In genomic region chr2:96264086-96264485, GRCh38 we compare ENCODE assay signal across 8 cellular contexts. TPM values are rescaled to one million over a fixed set of nuclear protein-coding genes. Genes with fewer than 3 reads are reported as not detected.
DNase-seq lines count a peak whose midpoint lies in the region; ATAC-seq and TF ChIP-seq lines count a peak whose summit lies in the region.

No MANE protein-coding gene starts in this region.

- H3K79me1 ChIP-seq in mesenchymal stem cell (replicated peaks; ENCODE audit: low read length, poor library complexity, severe bottlenecking) = peaks cover 27% of the 10 kb centered on the region

- no peak overlapping the region for H2BK5ac ChIP-seq in mesenchymal stem cell (ENCODE audit: low read depth, low read length, poor library complexity, severe bottlenecking)

- H3K4me3 Mint-ChIP-seq in brain = peak overlapping the region; percentile 83 to 98 (median 89)

- DNase-seq in heart right ventricle (no peak), left cardiac atrium (no peak), mesenchymal stem cell (peak; percentile 33), vagina (ENCODE audit: extremely low spot score in 2 of 2) (no peak), COR-L47 (lab: John Stamatoyannopoulos, UW) (no peak)
- DNase-seq in effector CD8-positive, alpha-beta T cell (lab: John Stamatoyannopoulos, UW) = no peak

- no peak overlapping the region for H3K23ac ChIP-seq in mesenchymal stem cell (ENCODE audit: low read length in 2 of 2)

- peak overlapping the region; percentile 20 for H3K4me2 ChIP-seq in mesenchymal stem cell (ENCODE audit: low read length, poor library complexity, severe bottlenecking)

- peak overlapping the region; percentile 84 to 99 (median 96) for H3K27ac ChIP-seq in heart right ventricle
- H3K27ac ChIP-seq in mesenchymal stem cell (ENCODE audit: low read length, poor library complexity, severe bottlenecking) = no peak overlapping the region
- H3K27ac ChIP-seq in vagina = peak overlapping the region; percentile 12

- H4K91ac ChIP-seq in mesenchymal stem cell (ENCODE audit: low read length) = no peak overlapping the region

- ATAC-seq in heart right ventricle (no peak), left cardiac atrium (no peak), GM18511 (IDR thresholded peaks at IDR 0.05; ENCODE audit: unreplicated experiment) (no peak)

- H3K27me3 ChIP-seq in heart right ventricle = no peaks in the 10 kb centered on the region
- H3K27me3 ChIP-seq in mesenchymal stem cell (ENCODE audit: control insufficient read depth in 1 of 2, insufficient read depth in 1 of 2, low read length in 2 of 2) = no peaks in the 10 kb centered on the region
- H3K27me3 ChIP-seq in vagina = no peaks in the 10 kb centered on the region

- H2BK15ac ChIP-seq in mesenchymal stem cell (ENCODE audit: low read depth, poor library complexity, severe bottlenecking) = no peak overlapping the region

- H3K4me1 ChIP-seq in heart right ventricle (peaks cover 45 to 77% (median 71%) of the 10 kb centered on the region in 9 donors), mesenchymal stem cell (ENCODE audit: control insufficient read depth, insufficient read depth, low read depth, low read length) (peaks cover 32% of the 10 kb centered on the region), vagina (peaks cover 70% of the 10 kb centered on the region)

- H4K8ac ChIP-seq in mesenchymal stem cell (ENCODE audit: low read length) = no peak overlapping the region

- peak overlapping the region; percentile 46 to 99 (median 94) for H3K4me3 ChIP-seq in heart right ventricle
- peak overlapping the region in 1 of 2 experiments; percentile 100 for H3K4me3 ChIP-seq in mesenchymal stem cell (ENCODE audit: insufficient read depth in 1 of 2, low read depth in 1 of 2, low read length in 2 of 2)
- H3K4me3 ChIP-seq in vagina = peak overlapping the region; percentile 85 to 91

- intact Hi-C loops in heart right ventricle (cut with DNase I) = loop anchor here in 8 of 10 donors (2.0 to 10.0 kb wide), 9 partner anchors 52 to 269 kb away; partner anchors contain the start of genes STARD7 (in 4 of the 8), ASTL (in 2 of the 8), DUSP2 (in 2 of the 8) and ANKRD36C (in 1 of the 8)
- intact Hi-C loops in left cardiac atrium (cut with DNase I) = loop anchor here in 1 of 2 donors (2.0 kb wide), 1 partner anchor 55 kb away; the partner anchor contains the start of gene STARD7
- intact Hi-C loops in vagina (cut with DNase I) = loop anchor here (5.0 kb wide), 1 partner anchor 57 kb away; the partner anchor contains the start of gene STARD7

- H2AFZ ChIP-seq in mesenchymal stem cell (ENCODE audit: low read depth, low read length) = no peak overlapping the region

- H2BK12ac ChIP-seq in mesenchymal stem cell (ENCODE audit: low read length in 2 of 2) = no peak overlapping the region

- H3K14ac ChIP-seq in mesenchymal stem cell (ENCODE audit: low read length in 2 of 2) = no peak overlapping the region

- peak overlapping the region; percentile 49 to 92 (median 90) for H3K27ac Mint-ChIP-seq in brain

- no peak overlapping the region for H2BK120ac ChIP-seq in mesenchymal stem cell (ENCODE audit: low read depth, low read length)

- H3K9ac ChIP-seq in mesenchymal stem cell (ENCODE audit: low read length) = peak overlapping the region; percentile 93

- H3K9me3 Mint-ChIP-seq in brain = no peaks in the 10 kb centered on the region

- no peak overlapping the region for H3K4ac ChIP-seq in mesenchymal stem cell (ENCODE audit: low read depth in 1 of 2, low read length in 2 of 2)

- H3K4me1 Mint-ChIP-seq in brain = peaks cover 56% of the 10 kb centered on the region

- no peak for TF ChIP-seq CTCF in heart right ventricle (IDR thresholded peaks at IDR 0.05)
- TF ChIP-seq CTCF in brain (conservative IDR thresholded peaks at IDR 0.05) = no peak
- TF ChIP-seq CTCF in vagina (IDR thresholded peaks at IDR 0.05) = no peak

- H3K18ac ChIP-seq in mesenchymal stem cell (ENCODE audit: low read depth in 1 of 2, low read length in 2 of 2) = no peak overlapping the region

- H2AK5ac ChIP-seq in mesenchymal stem cell (ENCODE audit: low read length, severe bottlenecking) = no peak overlapping the region

- TF ChIP-seq POLR2A in vagina (IDR thresholded peaks at IDR 0.05) = no peak

- H3K27me3 Mint-ChIP-seq in brain = peaks cover 3% of the 10 kb centered on the region

- H3K36me3 Mint-ChIP-seq in brain = peaks cover 33% of the 10 kb centered on the region

- no peaks in the 10 kb centered on the region for H3K9me3 ChIP-seq in heart right ventricle
- no peaks in the 10 kb centered on the region for H3K9me3 ChIP-seq in mesenchymal stem cell (ENCODE audit: control insufficient read depth, low read length)
- no peaks in the 10 kb centered on the region for H3K9me3 ChIP-seq in vagina

- H3K36me3 ChIP-seq in heart right ventricle (peaks cover 0 to 65% (median 13%) of the 10 kb centered on the region in 9 donors), mesenchymal stem cell (ENCODE audit: control insufficient read depth in 1 of 2, insufficient read depth in 2 of 2, low read depth in 1 of 2, low read length in 2 of 2) (peaks cover 26 to 37% of the 10 kb centered on the region in 2 experiments), vagina (peaks cover 0 to 16% of the 10 kb centered on the region in 2 donors)

- 11 to 26% methylated on average over 4 of the region's 4 CpGs for WGBS in heart right ventricle, 2 donors
- WGBS in mesenchymal stem cell = 50% methylated on average over 4 of the region's 4 CpGs

RNA-seq across cellular contexts. Expression of gene TMEM127, which starts 1.7 kb away (rescaled TPM):
- 100 to 1,000 TPM in 4 of 10 donors, 10 to 100 TPM in 6; 72.2 to 113 (median 95.1) TPM for total RNA-seq in heart right ventricle
- polyA plus RNA-seq in heart right ventricle = 10 to 100 TPM; 15.2 to 70.6 TPM
- total RNA-seq in left cardiac atrium = 10 to 100 TPM; 64.4 to 86.6 TPM
- 52.5 TPM for polyA plus RNA-seq in brain (ENCODE audit: insufficient read depth, low read depth, low replicate concordance)
- 56.4 TPM for polyA plus RNA-seq in mesenchymal stem cell (2013, experiment 1 of 2)
- polyA plus RNA-seq in mesenchymal stem cell (2013, experiment 2 of 2) = 55.0 TPM
- 40.0 TPM for total RNA-seq in vagina

RNA-seq across cellular contexts. Expression of gene CIAO1, which starts 1.9 kb away (rescaled TPM):
- total RNA-seq in heart right ventricle (10 to 100 TPM; 59.2 to 72.1 (median 64.9) TPM), left cardiac atrium (10 to 100 TPM; 50.0 to 52.7 TPM), vagina (92.6 TPM)
- polyA plus RNA-seq in heart right ventricle (10 to 100 TPM; 22.1 to 59.4 TPM), brain (ENCODE audit: insufficient read depth, low read depth, low replicate concordance) (58.6 TPM)
- 33.6 TPM for polyA plus RNA-seq in mesenchymal stem cell (2013, experiment 1 of 2)
- polyA plus RNA-seq in mesenchymal stem cell (2013, experiment 2 of 2) = 32.9 TPM

RNA-seq across cellular contexts. Expression of gene SNRNP200, which starts 41.3 kb away (rescaled TPM):
- 10 to 100 TPM; 56.2 to 70.5 (median 63.6) TPM for total RNA-seq in heart right ventricle
- polyA plus RNA-seq in heart right ventricle = 10 to 100 TPM; 49.2 to 67.5 TPM
- 10 to 100 TPM; 51.6 to 61.5 TPM for total RNA-seq in left cardiac atrium
- polyA plus RNA-seq in brain (ENCODE audit: insufficient read depth, low read depth, low replicate concordance) = 195 TPM
- 43.8 TPM for polyA plus RNA-seq in mesenchymal stem cell (2013, experiment 1 of 2)
- polyA plus RNA-seq in mesenchymal stem cell (2013, experiment 2 of 2) = 39.2 TPM
- 129 TPM for total RNA-seq in vagina

RNA-seq across cellular contexts. Expression of gene STARD7, which starts 55.5 kb away (rescaled TPM):
- total RNA-seq in heart right ventricle = 100 to 1,000 TPM; 138 to 397 (median 191) TPM
- polyA plus RNA-seq in heart right ventricle = 100 to 1,000 TPM in 1 of 2 donors, 10 to 100 TPM in 1; 50.8 to 312 TPM
- total RNA-seq in left cardiac atrium = 100 to 1,000 TPM; 135 to 185 TPM
- 83.6 TPM for polyA plus RNA-seq in brain (ENCODE audit: insufficient read depth, low read depth, low replicate concordance)
- polyA plus RNA-seq in mesenchymal stem cell (2013, experiment 1 of 2) = 43.7 TPM
- 44.3 TPM for polyA plus RNA-seq in mesenchymal stem cell (2013, experiment 2 of 2)
- total RNA-seq in vagina = 69.5 TPM
